In the genomic region with DNA sequence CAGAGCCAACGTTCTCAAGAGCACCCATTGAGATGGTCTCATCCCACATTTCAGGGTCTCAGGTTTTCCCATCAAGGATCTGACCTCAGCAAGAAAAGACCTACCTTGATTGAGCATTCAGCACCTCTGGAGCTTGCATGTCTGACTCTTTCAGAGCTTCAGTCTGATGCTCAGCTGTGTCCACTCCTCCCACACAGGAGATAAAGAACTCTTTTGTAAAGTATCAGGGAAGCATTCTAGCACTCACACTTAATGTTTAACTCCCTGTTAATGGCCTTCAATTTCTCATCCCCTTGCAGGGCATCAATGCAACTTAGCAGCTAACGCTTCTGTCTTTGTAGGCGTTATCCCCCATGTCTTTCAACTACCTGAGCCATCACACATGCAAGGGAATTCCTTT, we compare ENCODE assay signal across 21 cellular contexts.
"Had no signal": no experiment of that assay in that cellular context is flagged by ENCODE, and none has a peak within 500 bp of the region (broad histone marks: within the 10 kb centered on the region; RNA-seq: fewer than 3 reads in every experiment).

No MANE protein-coding gene starts in this region.

- H3K4me3 Mint-ChIP-seq: activated CD4-positive, alpha-beta T cell treated with anti-CD3 and anti-CD28 coated beads, Interleukin-2, amount 10 ng/mL, durations not matched to agents 24 days and 14 days; activated CD8-positive, alpha-beta memory T cell treated with anti-CD3 and anti-CD28 coated beads, Interleukin-2, amount 10 ng/mL, durations not matched to agents 7 days and 5 days; activated CD8-positive, alpha-beta T cell treated with anti-CD3 and anti-CD28 coated beads for 36 hours; activated naive CD4-positive, alpha-beta T cell treated with anti-CD3 and anti-CD28 coated beads, Interleukin-2, amount 10 ng/mL, durations not matched to agents 7 days and 5 days; memory B cell; naive B cell; stimulated activated effector memory CD8-positive, alpha-beta T cell treated with anti-CD3 and anti-CD28 coated beads, Interleukin-12 subunit alpha, Interleukin-12 subunit beta, amount 100 ng/mL, for 72 hours; stimulated activated naive CD8-positive, alpha-beta T cell treated with anti-CD3 and anti-CD28 coated beads, Interleukin-15, amount 100 ng/mL, for 72 hours had no signal

- H3K27ac ChIP-seq: body of pancreas, right lobe of liver, skin epidermis had no signal

- H3K36me3 Mint-ChIP-seq: activated CD8-positive, alpha-beta memory T cell treated with anti-CD3 and anti-CD28 coated beads, Interleukin-2, amount 10 ng/mL, durations not matched to agents 7 days and 5 days; activated naive CD4-positive, alpha-beta T cell treated with anti-CD3 and anti-CD28 coated beads, Interleukin-2, amount 10 ng/mL, durations not matched to agents 7 days and 5 days; memory B cell; naive B cell; stimulated activated effector memory CD8-positive, alpha-beta T cell treated with anti-CD3 and anti-CD28 coated beads, Interleukin-12 subunit alpha, Interleukin-12 subunit beta, amount 100 ng/mL, for 72 hours had no signal

- H3K27ac Mint-ChIP-seq: activated CD4-positive, alpha-beta T cell treated with anti-CD3 and anti-CD28 coated beads, Interleukin-2, amount 10 ng/mL, durations not matched to agents 24 days and 14 days; activated CD8-positive, alpha-beta memory T cell treated with anti-CD3 and anti-CD28 coated beads, Interleukin-2, amount 10 ng/mL, durations not matched to agents 7 days and 5 days; activated CD8-positive, alpha-beta T cell treated with anti-CD3 and anti-CD28 coated beads for 36 hours; activated naive CD4-positive, alpha-beta T cell treated with anti-CD3 and anti-CD28 coated beads, Interleukin-2, amount 10 ng/mL, durations not matched to agents 7 days and 5 days; memory B cell; naive B cell; stimulated activated effector memory CD8-positive, alpha-beta T cell treated with anti-CD3 and anti-CD28 coated beads, Interleukin-12 subunit alpha, Interleukin-12 subunit beta, amount 100 ng/mL, for 72 hours; stimulated activated naive CD8-positive, alpha-beta T cell treated with anti-CD3 and anti-CD28 coated beads, Interleukin-15, amount 100 ng/mL, for 72 hours had no signal

- DNase-seq: activated CD4-positive, alpha-beta T cell treated with anti-CD3 and anti-CD28 coated beads, Interleukin-2, amount 10 ng/mL, durations not matched to agents 24 days and 14 days; activated CD8-positive, alpha-beta memory T cell treated with anti-CD3 and anti-CD28 coated beads, Interleukin-2, amount 10 ng/mL, durations not matched to agents 7 days and 5 days; activated CD8-positive, alpha-beta T cell treated with anti-CD3 and anti-CD28 coated beads for 36 hours; activated effector memory CD4-positive, alpha-beta T cell treated with anti-CD3 and anti-CD28 coated beads, Interleukin-2, amount 50 U/mL, for 16 hours; activated naive CD4-positive, alpha-beta T cell treated with anti-CD3 and anti-CD28 coated beads, Interleukin-2, amount 10 ng/mL, durations not matched to agents 7 days and 5 days; activated T-cell treated with anti-CD3 and anti-CD28 coated beads for 4 hours; amygdala; body of pancreas; caudate nucleus; left cardiac atrium; naive B cell; nucleus accumbens; right lobe of liver; stimulated activated CD4-positive, alpha-beta T cell treated with anti-CD3 and anti-CD28 coated beads, Interleukin-2, amount 100 ng/mL, for 24 hours; stimulated activated naive CD8-positive, alpha-beta T cell treated with anti-CD3 and anti-CD28 coated beads, Interleukin-15, amount 100 ng/mL, for 72 hours; T-helper 2 cell; trophoblast cell had no signal

- H3K4me1 Mint-ChIP-seq: activated CD8-positive, alpha-beta memory T cell treated with anti-CD3 and anti-CD28 coated beads, Interleukin-2, amount 10 ng/mL, durations not matched to agents 7 days and 5 days; activated naive CD4-positive, alpha-beta T cell treated with anti-CD3 and anti-CD28 coated beads, Interleukin-2, amount 10 ng/mL, durations not matched to agents 7 days and 5 days; memory B cell; naive B cell; stimulated activated effector memory CD8-positive, alpha-beta T cell treated with anti-CD3 and anti-CD28 coated beads, Interleukin-12 subunit alpha, Interleukin-12 subunit beta, amount 100 ng/mL, for 72 hours had no signal

- H3K9me3 Mint-ChIP-seq: activated CD4-positive, alpha-beta T cell treated with anti-CD3 and anti-CD28 coated beads, Interleukin-2, amount 10 ng/mL, durations not matched to agents 24 days and 14 days; activated CD8-positive, alpha-beta T cell treated with anti-CD3 and anti-CD28 coated beads for 36 hours; activated naive CD4-positive, alpha-beta T cell treated with anti-CD3 and anti-CD28 coated beads, Interleukin-2, amount 10 ng/mL, durations not matched to agents 7 days and 5 days; stimulated activated effector memory CD8-positive, alpha-beta T cell treated with anti-CD3 and anti-CD28 coated beads, Interleukin-12 subunit alpha, Interleukin-12 subunit beta, amount 100 ng/mL, for 72 hours; stimulated activated naive CD8-positive, alpha-beta T cell treated with anti-CD3 and anti-CD28 coated beads, Interleukin-15, amount 100 ng/mL, for 72 hours had no signal

- FAIRE-seq: colon had no signal
